38 cellular contexts compared by ENCODE assay signal in genomic region chr1:198845851-198846250, GRCh38.
DNase-seq lines count a peak whose midpoint lies in the region; TF ChIP-seq lines count a peak whose summit lies in the region.
"Had no signal": no experiment of that assay in that cellular context is flagged by ENCODE, and none has a peak within 500 bp of the region (broad histone marks: within the 10 kb centered on the region; RNA-seq: fewer than 3 reads in every experiment).

No MANE protein-coding gene starts in this region.

- peaks cover 38% of the 10 kb centered on the region for H3K36me3 Mint-ChIP-seq in mesothelial cell of epicardium

- H3K27me3 ChIP-seq in brain microvascular endothelial cell (replicated peaks) (no peaks in the 10 kb centered on the region), tibial artery (no peaks in the 10 kb centered on the region)
- H3K27me3 ChIP-seq: esophagus muscularis mucosa, gastroesophageal sphincter, MG63, ovary, vagina had no signal

- no peaks in the 10 kb centered on the region for H3K27me3 Mint-ChIP-seq in mesothelial cell of epicardium (ENCODE audit: low read depth)
- H3K27me3 Mint-ChIP-seq: activated naive CD4-positive, alpha-beta T cell treated with anti-CD3 and anti-CD28 coated beads, Interleukin-2, amount 50 U/mL, for 24 hours; B cell; CD4-positive, alpha-beta memory T cell; effector memory CD8-positive, alpha-beta T cell; stimulated activated naive CD8-positive, alpha-beta T cell treated with anti-CD3 and anti-CD28 coated beads, Interleukin-15, Interleukin-2, amounts not matched to agents 100 ng/mL and 50 ng/mL, for 24 hours had no signal

- H3K36me3 ChIP-seq in brain microvascular endothelial cell (replicated peaks) (peaks cover 36% of the 10 kb centered on the region), tibial artery (no peaks in the 10 kb centered on the region)
- H3K36me3 ChIP-seq: gastroesophageal sphincter, ovary, vagina had no signal

- DNase-seq in Daoy (ENCODE audit: low read depth) (peak; percentile 25), NCI-H226 (peak; percentile 6), brain microvascular endothelial cell (peak; percentile 78), kidney tubule cell (ENCODE audit: low spot score) (peak; percentile 79), H4 (ENCODE audit: low spot score) (no peak), GM19238 (ENCODE audit: insufficient read length, low spot score) (no peak), tibial artery (no peak), mesothelial cell of epicardium (ENCODE audit: low spot score in 2 of 2, unreplicated experiment in 2 of 2) (no peak)
- DNase-seq: activated CD4-positive, alpha-beta T cell treated with anti-CD3 and anti-CD28 coated beads for 48 hours; activated CD8-positive, alpha-beta memory T cell treated with anti-CD3 and anti-CD28 coated beads for 24 hours; activated T-cell treated with anti-CD3 and anti-CD28 coated beads for 4 hours; CD4-positive, alpha-beta memory T cell; cortex of kidney; effector memory CD8-positive, alpha-beta T cell; hippocampal formation; KBM-7; left cardiac atrium; NCI-H1105; NCI-H187; NCI-H524 treated with DMSO at 0.1 percent for 48 hours; nephron progenitor cell; NK-92 treated with Interleukin-12 subunit alpha and Interleukin-12 subunit beta, amount 100 ng/mL, for 24 hours; ovary; PC-9; Right ventricle myocardium superior; stimulated activated CD4-positive, alpha-beta T cell treated with anti-CD3 and anti-CD28 coated beads, Interleukin-1b, Interleukin-23, amount 100 ng/mL, for 48 hours had no signal

- TF ChIP-seq CTCF in brain microvascular endothelial cell (IDR thresholded peaks at IDR 0.05; ENCODE audit: low read depth, low read length, missing control alignments) (no peak), tibial artery (IDR thresholded peaks at IDR 0.05) (no peak), mesothelial cell of epicardium (IDR thresholded peaks at IDR 0.05; ENCODE audit: unreplicated experiment) (no peak)

- in situ Hi-C loops in brain microvascular endothelial cell (cut with HindIII; ENCODE audit: low pct_ligation_motif_present, low sequenced_read_pairs), result no loop called here

- no peaks in the 10 kb centered on the region for H3K9me3 ChIP-seq in tibial artery
- H3K9me3 ChIP-seq: esophagus muscularis mucosa, gastroesophageal sphincter, MG63, ovary, vagina had no signal

- H3K4me1 ChIP-seq in tibial artery, result no peaks in the 10 kb centered on the region
- H3K4me1 ChIP-seq: esophagus muscularis mucosa, gastroesophageal sphincter, vagina had no signal

- H3K4me1 Mint-ChIP-seq in mesothelial cell of epicardium, result peaks cover 19% of the 10 kb centered on the region
- H3K4me1 Mint-ChIP-seq: activated naive CD4-positive, alpha-beta T cell treated with anti-CD3 and anti-CD28 coated beads, Interleukin-2, amount 50 U/mL, for 24 hours; B cell; CD4-positive, alpha-beta memory T cell had no signal

- peak overlapping the region; percentile 46 for H3K27ac ChIP-seq in brain microvascular endothelial cell
- H3K27ac ChIP-seq in tibial artery, result no peak overlapping the region
- H3K27ac ChIP-seq: esophagus muscularis mucosa, gastroesophageal sphincter, ovary, PC-9, vagina, VCaP had no signal

- no peak overlapping the region for H3K27ac Mint-ChIP-seq in mesothelial cell of epicardium
- H3K27ac Mint-ChIP-seq: activated naive CD4-positive, alpha-beta T cell treated with anti-CD3 and anti-CD28 coated beads, Interleukin-2, amount 50 U/mL, for 24 hours; activated T-helper 2 cell treated with anti-CD3 and anti-CD28 coated beads, Interferon-gamma antibody, Interleukin-2, Interleukin-4, amounts not matched to agents 10 μg/mL and 5 μg/mL and 100 μg/mL, durations not matched to agents 14 hours and 24 hours and 36 hours; B cell; stimulated activated naive CD8-positive, alpha-beta T cell treated with anti-CD3 and anti-CD28 coated beads, Interleukin-15, Interleukin-2, amounts not matched to agents 100 ng/mL and 50 ng/mL, for 24 hours; T-helper 2 cell treated with Interferon-gamma antibody and Interleukin-4, amounts not matched to agents 5 μg/mL and 100 μg/mL, for 36 hours had no signal

- no peak overlapping the region for H3K4me3 Mint-ChIP-seq in mesothelial cell of epicardium
- H3K4me3 Mint-ChIP-seq: activated naive CD4-positive, alpha-beta T cell treated with anti-CD3 and anti-CD28 coated beads, Interleukin-2, amount 50 U/mL, for 24 hours; B cell; CD4-positive, alpha-beta memory T cell; effector memory CD8-positive, alpha-beta T cell; nephron progenitor cell; stimulated activated naive CD8-positive, alpha-beta T cell treated with anti-CD3 and anti-CD28 coated beads, Interleukin-15, Interleukin-2, amounts not matched to agents 100 ng/mL and 50 ng/mL, for 24 hours; T-helper 2 cell treated with Interferon-gamma antibody and Interleukin-4, amounts not matched to agents 5 μg/mL and 100 μg/mL, for 36 hours had no signal

- intact Hi-C loops in tibial artery (cut with DNase I; ENCODE audit: low total_unique reads), result no loop called here

- peaks cover 11% of the 10 kb centered on the region for H3K9me3 Mint-ChIP-seq in mesothelial cell of epicardium
- H3K9me3 Mint-ChIP-seq: effector memory CD8-positive, alpha-beta T cell; nephron progenitor cell; stimulated activated naive CD8-positive, alpha-beta T cell treated with anti-CD3 and anti-CD28 coated beads, Interleukin-15, Interleukin-2, amounts not matched to agents 100 ng/mL and 50 ng/mL, for 24 hours had no signal

- no peak overlapping the region for H3K4me3 ChIP-seq in brain microvascular endothelial cell (ENCODE audit: low read depth, low read length)
- no peak overlapping the region for H3K4me3 ChIP-seq in tibial artery
- H3K4me3 ChIP-seq: esophagus muscularis mucosa, gastroesophageal sphincter, GM12878, lung, MG63, ovary, PC-9, vagina had no signal

Comparison
In these comparisons a context has a peak if more than half of its experiments do, and no peak if none do; other contexts are left out.
1. DNase-seq: peak in Daoy (single experiment), NCI-H226 (single experiment), brain microvascular endothelial cell (single experiment) and kidney tubule cell (single experiment); none in H4 (single experiment), GM19238 (single experiment), tibial artery (0 of 2) and mesothelial cell of epicardium (0 of 2).